In the genomic region with DNA sequence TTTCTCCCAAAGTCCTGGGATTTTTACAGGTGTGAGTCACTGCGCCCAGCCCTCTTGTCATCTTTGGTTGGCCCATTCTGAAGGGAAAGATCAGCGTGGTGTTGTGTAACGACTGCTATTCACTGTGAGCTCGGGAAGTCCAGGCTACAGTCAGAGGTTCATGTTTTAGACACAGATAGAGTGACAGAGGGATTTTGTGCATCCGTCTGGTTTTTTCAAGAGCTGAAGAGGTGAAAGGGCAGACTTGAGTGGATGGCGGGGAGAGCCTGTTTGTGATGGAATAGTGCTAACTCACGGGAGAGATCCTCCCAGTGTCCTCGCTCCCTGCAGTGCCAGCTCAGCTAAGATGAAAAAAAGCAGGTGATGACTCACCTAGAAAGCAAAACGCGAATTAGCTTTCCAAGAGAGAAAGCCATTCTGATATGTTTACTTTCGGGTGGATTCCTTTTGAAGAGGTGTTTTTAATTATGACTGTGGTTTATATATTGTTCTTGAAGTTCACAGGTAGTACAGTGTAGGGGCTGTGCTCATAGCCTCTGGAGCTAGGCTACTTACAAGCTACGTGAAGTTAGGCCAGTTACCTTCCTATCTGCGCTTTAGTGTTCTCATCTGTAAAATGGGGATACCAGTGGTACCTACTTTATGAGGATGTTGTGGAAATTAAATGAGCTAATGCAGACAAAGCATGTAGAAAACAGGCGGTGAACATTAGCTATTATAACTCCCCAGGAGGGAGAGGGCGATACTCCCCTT, we compare ENCODE assay signal across 1 cellular context.
A peak's percentile ranks its signal among the peaks of the same experiment; 100 is the strongest.
TF ChIP-seq lines count a peak whose summit lies in the region.

No MANE protein-coding gene starts in this region.

TF ChIP-seq in HCT116, 20 proteins besides CTCF, POLR2A, EP300 and RAD21 (continued from another document):
- TF ChIP-seq CBX3 (IDR thresholded peaks at IDR 0.05; ENCODE audit: low read depth) (peak; percentile 94; the same call in 1 of the 2 replicates), ELF1 (IDR thresholded peaks at IDR 0.05; ENCODE audit: borderline replicate concordance, low read depth) (no peak), FOSL1 (IDR thresholded peaks at IDR 0.05; ENCODE audit: low read depth) (peak; percentile 96), SP1 (IDR thresholded peaks at IDR 0.05; ENCODE audit: low read depth) (peak; percentile 85)
- TF ChIP-seq, protein P1, sequence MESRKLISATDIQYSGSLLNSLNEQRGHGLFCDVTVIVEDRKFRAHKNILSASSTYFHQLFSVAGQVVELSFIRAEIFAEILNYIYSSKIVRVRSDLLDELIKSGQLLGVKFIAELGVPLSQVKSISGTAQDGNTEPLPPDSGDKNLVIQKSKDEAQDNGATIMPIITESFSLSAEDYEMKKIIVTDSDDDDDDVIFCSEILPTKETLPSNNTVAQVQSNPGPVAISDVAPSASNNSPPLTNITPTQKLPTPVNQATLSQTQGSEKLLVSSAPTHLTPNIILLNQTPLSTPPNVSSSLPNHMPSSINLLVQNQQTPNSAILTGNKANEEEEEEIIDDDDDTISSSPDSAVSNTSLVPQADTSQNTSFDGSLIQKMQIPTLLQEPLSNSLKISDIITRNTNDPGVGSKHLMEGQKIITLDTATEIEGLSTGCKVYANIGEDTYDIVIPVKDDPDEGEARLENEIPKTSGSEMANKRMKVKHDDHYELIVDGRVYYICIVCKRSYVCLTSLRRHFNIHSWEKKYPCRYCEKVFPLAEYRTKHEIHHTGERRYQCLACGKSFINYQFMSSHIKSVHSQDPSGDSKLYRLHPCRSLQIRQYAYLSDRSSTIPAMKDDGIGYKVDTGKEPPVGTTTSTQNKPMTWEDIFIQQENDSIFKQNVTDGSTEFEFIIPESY (IDR thresholded peaks at IDR 0.05; ENCODE audit: extremely low read depth, insufficient replicate concordance, low read length): peak; percentile 50
